1 cellular context compared by ENCODE assay signal in genomic region chr7:85074016-85074415, GRCh38.
TF ChIP-seq lines count a peak whose summit lies in the region.

No MANE protein-coding gene starts in this region.

TF ChIP-seq in SK-N-SH, 30 proteins besides CTCF, POLR2A, EP300 and RAD21 (continued from another document):
- TF ChIP-seq PBX3 (IDR thresholded peaks at IDR 0.05): no peak
